ENCODE assay signal across 6 cellular contexts in genomic region chr5:89243611-89244010, GRCh38.
"Had no signal": no experiment of that assay in that cellular context is flagged by ENCODE, and none has a peak within 500 bp of the region (broad histone marks: within the 10 kb centered on the region; RNA-seq: fewer than 3 reads in every experiment).

No MANE protein-coding gene starts in this region.

- H3K27me3 Mint-ChIP-seq: IgD-negative memory B cell had no signal

- DNase-seq: IMR-90, KBM-7, KG1 had no signal

- H3K27ac Mint-ChIP-seq: IgD-negative memory B cell had no signal

- H3K4me3 Mint-ChIP-seq: IgD-negative memory B cell had no signal

- H3K4me1 Mint-ChIP-seq: IgD-negative memory B cell had no signal

- H3K36me3 Mint-ChIP-seq: IgD-negative memory B cell had no signal

- ATAC-seq: HepG2, K562 had no signal

- H3K9me3 Mint-ChIP-seq: IgD-negative memory B cell had no signal
